ENCODE assay signal across 10 cellular contexts in the genomic region with DNA sequence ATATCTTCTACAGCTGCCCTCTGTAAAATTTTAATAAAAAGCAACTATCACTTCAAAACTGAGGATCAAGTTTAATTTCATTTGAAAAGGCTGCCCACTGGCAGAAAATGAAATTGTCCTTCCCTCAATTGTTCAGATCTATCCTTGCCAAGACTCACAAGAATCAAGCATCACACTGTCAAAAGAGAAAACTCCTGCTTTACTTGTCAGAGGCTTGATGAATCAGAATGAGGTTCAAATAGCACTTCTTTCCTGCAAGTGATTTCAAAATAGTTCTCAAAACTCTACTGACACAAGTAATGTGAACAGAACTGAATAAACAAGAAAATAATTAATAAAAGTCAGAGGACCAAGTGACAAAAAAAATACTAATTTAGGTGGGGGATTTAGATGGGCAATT.
DNase-seq lines count a peak whose midpoint lies in the region; ATAC-seq, FAIRE-seq and TF ChIP-seq lines count a peak whose summit lies in the region.
"Had no signal": no experiment of that assay in that cellular context is flagged by ENCODE, and none has a peak within 500 bp of the region (broad histone marks: within the 10 kb centered on the region; RNA-seq: fewer than 3 reads in every experiment).

No MANE protein-coding gene starts in this region.

- no peak for TF ChIP-seq POLR2A in H54 (IDR thresholded peaks at IDR 0.05; ENCODE audit: low read depth, low read length)

- no peaks in the 10 kb centered on the region for H3K27me3 ChIP-seq in AG04450 (ENCODE audit: control insufficient read depth, insufficient read depth, low read length)

- no peak for ATAC-seq in HG02610 (IDR thresholded peaks at IDR 0.05; ENCODE audit: unreplicated experiment)

- no peaks in the 10 kb centered on the region for H3K9me3 ChIP-seq in AG04450 (ENCODE audit: control insufficient read depth, insufficient read depth, low read length)

- H3K4me3 ChIP-seq in AG04450 (ENCODE audit: low read depth, low read length) = no peak overlapping the region

- no peak for TF ChIP-seq CTCF in AG04450 (IDR thresholded peaks at IDR 0.05; ENCODE audit: low read depth, low read length)

- FAIRE-seq in H54 (lab: Jason Lieb, UNC) = peak; percentile 27

- peak overlapping the region; percentile 77 for H3K27ac ChIP-seq in AG04450 (ENCODE audit: low read depth, low read length)

- DNase-seq in AG04450 (ENCODE audit: low read depth, low spot score) = no peak
- DNase-seq in H54 (ENCODE audit: insufficient read length, low spot score) = no peak
- DNase-seq in amniotic epithelial cell (ENCODE audit: low read depth) = peak; percentile 66
- peak; percentile 20 to 38 for DNase-seq in lung microvascular endothelial cell (ENCODE audit: low read depth in 2 of 2)
- no peak for DNase-seq in DMS79 (lab: John Stamatoyannopoulos, UW)
- no peak for DNase-seq in SK-N-DZ (ENCODE audit: low spot score)
- DNase-seq in NCI-H1694 treated with DMSO at 0.1 percent for 48 hours (lab: John Stamatoyannopoulos, UW) = no peak
- DNase-seq: activated effector memory CD4-positive, alpha-beta T cell treated with Interleukin-2 at 50 U/mL for 16 hours; naive B cell had no signal

- CTCF ChIA-PET in AG04450 (lab: Charles Lee) = no interaction called here

- POLR2A ChIA-PET in AG04450 (lab: Yijun Ruan, JAX) = no interaction called here

Comparison
In these comparisons a context has a peak if more than half of its experiments do, and no peak if none do; other contexts are left out.
1. DNase-seq: peak in amniotic epithelial cell (single experiment) and lung microvascular endothelial cell (2 of 2); none in AG04450 (single experiment), H54 (single experiment), DMS79 (single experiment), SK-N-DZ (single experiment) and NCI-H1694 treated with DMSO at 0.1 percent for 48 hours (single experiment).